Comparison of ENCODE assay signal across 12 cellular contexts in genomic region chr9:81557957-81558791, GRCh38.
A peak's percentile ranks its signal among the peaks of the same experiment; 100 is the strongest.
DNase-seq lines count a peak whose midpoint lies in the region; ATAC-seq, FAIRE-seq and TF ChIP-seq lines count a peak whose summit lies in the region.
"Had no signal": no experiment of that assay in that cellular context is flagged by ENCODE, and none has a peak within 500 bp of the region (broad histone marks: within the 10 kb centered on the region; RNA-seq: fewer than 3 reads in every experiment).

No MANE protein-coding gene starts in this region.

- DNase-seq in HS-5 (ENCODE audit: low read depth), result peak; percentile 63
- DNase-seq in cardiac fibroblast (ENCODE audit: low read depth in 2 of 2), result peak; percentile 77 to 93
- no peak for DNase-seq in HepG2 (ENCODE audit: low spot score)
- DNase-seq in tibial nerve (ENCODE audit: low spot score in 2 of 2), result peak in 1 of 2 donors; percentile 42
- no peak for DNase-seq in globus pallidus (ENCODE audit: low spot score)
- DNase-seq in DMS153 treated with DMSO at 0.1 percent for 48 hours (lab: John Stamatoyannopoulos, UW; ENCODE audit: unreplicated experiment), result no peak
- no peak for DNase-seq in activated T-cell treated with anti-CD3 and anti-CD28 coated beads, Interleukin-2, amount 50 U/mL, for 4 hours
- DNase-seq: activated effector memory CD4-positive, alpha-beta T cell treated with anti-CD3 and anti-CD28 coated beads, Interleukin-2, amount 50 U/mL, for 16 hours; NCI-H1417; T-helper 2 cell had no signal

- in situ Hi-C loops in HepG2 (cut with HindIII; ENCODE audit: extremely low pct_ligation_motif_present, low pct_unique_long_range_greater_than_20kb), result no loop called here

- no peak overlapping the region for H3K4me3 Mint-ChIP-seq in activated T-cell treated with anti-CD3 and anti-CD28 coated beads, Interleukin-2, amount 50 U/mL, for 4 hours

- no peaks in the 10 kb centered on the region for H3K36me3 Mint-ChIP-seq in activated T-cell treated with anti-CD3 and anti-CD28 coated beads, Interleukin-2, amount 50 U/mL, for 4 hours (ENCODE audit: insufficient read depth)

- WGBS in HepG2 (ENCODE audit: low lambda C conversion rate), result 83% methylated on average over 7 of the region's 7 CpGs
- WGBS in tibial nerve, 2 donors, result 27 to 30% methylated on average over 7 of the region's 7 CpGs

- H3K27ac ChIP-seq in HepG2 (ENCODE audit: extremely low read length, insufficient read depth, low read length) (no peak overlapping the region), tibial nerve (peak overlapping the region; percentile 3 to 81 (median 42))

- peak overlapping the region; percentile 34 for H2AFZ ChIP-seq in HepG2 (ENCODE audit: low read length)

- no peaks in the 10 kb centered on the region for H3K36me3 ChIP-seq in HepG2 (replicated peaks in 1 of 2; ENCODE audit: control insufficient read depth in 1 of 2, insufficient read depth in 2 of 2, low read length in 2 of 2)
- no peaks in the 10 kb centered on the region for H3K36me3 ChIP-seq in tibial nerve

- H4K20me1 ChIP-seq in HepG2 (ENCODE audit: insufficient read depth, low read length), result no peaks in the 10 kb centered on the region

- POLR2A ChIA-PET in HepG2 (lab: Yijun Ruan, JAX), result no interaction called here

- no peaks in the 10 kb centered on the region for H3K9me3 Mint-ChIP-seq in activated T-cell treated with anti-CD3 and anti-CD28 coated beads, Interleukin-2, amount 50 U/mL, for 4 hours

- TF ChIP-seq EP300 in HepG2 (IDR thresholded peaks at IDR 0.05; ENCODE audit: low read depth in 2 of 2, low read length in 2 of 2) (no peak), HepG2 (CRISPR knock-in tag; IDR thresholded peaks at IDR 0.05; ENCODE audit: borderline replicate concordance) (no peak), tibial nerve (IDR thresholded peaks at IDR 0.05) (peak in 1 of 2 donors; percentile 88)

- H3K4me1 ChIP-seq in HepG2 (ENCODE audit: insufficient read depth, low read length) (peaks cover 52% of the 10 kb centered on the region), tibial nerve (peaks cover 0 to 49% (median 18%) of the 10 kb centered on the region in 4 donors)

- no peak for FAIRE-seq in HepG2 (lab: Jason Lieb, UNC)
- FAIRE-seq: GM18507 had no signal

- H3K9ac ChIP-seq in HepG2 (ENCODE audit: insufficient read depth, low read depth, low read length), result no peak overlapping the region

- no peaks in the 10 kb centered on the region for H3K27me3 Mint-ChIP-seq in activated T-cell treated with anti-CD3 and anti-CD28 coated beads, Interleukin-2, amount 50 U/mL, for 4 hours (ENCODE audit: low read depth)

- H3K4me3 ChIP-seq in cardiac fibroblast (replicated peaks in 1 of 2; ENCODE audit: low read depth in 2 of 2, low read length in 2 of 2), result no peak overlapping the region
- no peak overlapping the region for H3K4me3 ChIP-seq in HepG2 (replicated peaks in 1 of 3; ENCODE audit: insufficient read depth in 1 of 3, low read depth in 2 of 3, low read length in 3 of 3)
- H3K4me3 ChIP-seq in tibial nerve, result no peak overlapping the region

- no peak overlapping the region for H3K4me2 ChIP-seq in HepG2 (ENCODE audit: low read depth, low read length)

- H3K27me3 ChIP-seq in HepG2 (ENCODE audit: control insufficient read depth in 1 of 2, insufficient read depth in 2 of 2, low read length in 2 of 2) (no peaks in the 10 kb centered on the region), tibial nerve (no peaks in the 10 kb centered on the region)

- TF ChIP-seq CTCF in cardiac fibroblast (IDR thresholded peaks at IDR 0.05; ENCODE audit: low read depth, low read length) (no peak), HepG2 (CRISPR knock-in tag; IDR thresholded peaks at IDR 0.05) (no peak), tibial nerve (IDR thresholded peaks at IDR 0.05) (no peak)

- H3K79me2 ChIP-seq in HepG2 (ENCODE audit: insufficient read depth, low read length), result no peaks in the 10 kb centered on the region

- no peaks in the 10 kb centered on the region for H3K9me3 ChIP-seq in HepG2 (ENCODE audit: low read length)
- no peaks in the 10 kb centered on the region for H3K9me3 ChIP-seq in tibial nerve

- ATAC-seq in HepG2, result no peak
- ATAC-seq in GM21576 (IDR thresholded peaks at IDR 0.05; ENCODE audit: unreplicated experiment), result no peak
- ATAC-seq in activated T-cell treated with anti-CD3 and anti-CD28 coated beads, Interleukin-2, amount 50 U/mL, for 4 hours, result no peak

- BruUV-seq in HepG2 (replicated peaks; lab: Mats Ljungman, UMichigan), result no TSS peak

- CTCF ChIA-PET in HepG2 (lab: Yijun Ruan, JAX; ENCODE audit: low intra/inter-chr PET ratio, low total read pairs), result no interaction called here

- TF ChIP-seq RAD21 in HepG2 (CRISPR knock-in tag; IDR thresholded peaks at IDR 0.05), result no peak

- TF ChIP-seq POLR2A in HepG2 (IDR thresholded peaks at IDR 0.05; ENCODE audit: insufficient read depth in 1 of 2, low read depth in 2 of 2, low read length in 2 of 2) (no peak), tibial nerve (IDR thresholded peaks at IDR 0.05) (no peak)

- intact Hi-C loops in HepG2 (cut with micrococcal nuclease; ENCODE audit: unreplicated experiment), result no loop called here

- H3K4me1 Mint-ChIP-seq in activated T-cell treated with anti-CD3 and anti-CD28 coated beads, Interleukin-2, amount 50 U/mL, for 4 hours (ENCODE audit: low read depth), result no peaks in the 10 kb centered on the region

TF ChIP-seq in HepG2, 621 proteins besides CTCF, POLR2A, EP300 and RAD21 (continues in another document):
- TF ChIP-seq ZBTB49 (CRISPR knock-in tag; IDR thresholded peaks at IDR 0.05; ENCODE audit: borderline replicate concordance) (no peak), ZNF75D (CRISPR knock-in tag; IDR thresholded peaks at IDR 0.05; ENCODE audit: borderline replicate concordance) (no peak), CEBPZ (IDR thresholded peaks at IDR 0.05; ENCODE audit: low read length) (no peak), ELF4 (CRISPR knock-in tag; IDR thresholded peaks at IDR 0.05; ENCODE audit: borderline replicate concordance) (no peak)

Comparison
In these comparisons a context has a peak if more than half of its experiments do, and no peak if none do; other contexts are left out.
1. DNase-seq: peak in HS-5 (single experiment) and cardiac fibroblast (2 of 2); none in HepG2 (single experiment), globus pallidus (single experiment), DMS153 treated with DMSO at 0.1 percent for 48 hours (single experiment) and activated T-cell treated with anti-CD3 and anti-CD28 coated beads, Interleukin-2, amount 50 U/mL, for 4 hours (single experiment).